14 cellular contexts compared by ENCODE assay signal in the genomic region with DNA sequence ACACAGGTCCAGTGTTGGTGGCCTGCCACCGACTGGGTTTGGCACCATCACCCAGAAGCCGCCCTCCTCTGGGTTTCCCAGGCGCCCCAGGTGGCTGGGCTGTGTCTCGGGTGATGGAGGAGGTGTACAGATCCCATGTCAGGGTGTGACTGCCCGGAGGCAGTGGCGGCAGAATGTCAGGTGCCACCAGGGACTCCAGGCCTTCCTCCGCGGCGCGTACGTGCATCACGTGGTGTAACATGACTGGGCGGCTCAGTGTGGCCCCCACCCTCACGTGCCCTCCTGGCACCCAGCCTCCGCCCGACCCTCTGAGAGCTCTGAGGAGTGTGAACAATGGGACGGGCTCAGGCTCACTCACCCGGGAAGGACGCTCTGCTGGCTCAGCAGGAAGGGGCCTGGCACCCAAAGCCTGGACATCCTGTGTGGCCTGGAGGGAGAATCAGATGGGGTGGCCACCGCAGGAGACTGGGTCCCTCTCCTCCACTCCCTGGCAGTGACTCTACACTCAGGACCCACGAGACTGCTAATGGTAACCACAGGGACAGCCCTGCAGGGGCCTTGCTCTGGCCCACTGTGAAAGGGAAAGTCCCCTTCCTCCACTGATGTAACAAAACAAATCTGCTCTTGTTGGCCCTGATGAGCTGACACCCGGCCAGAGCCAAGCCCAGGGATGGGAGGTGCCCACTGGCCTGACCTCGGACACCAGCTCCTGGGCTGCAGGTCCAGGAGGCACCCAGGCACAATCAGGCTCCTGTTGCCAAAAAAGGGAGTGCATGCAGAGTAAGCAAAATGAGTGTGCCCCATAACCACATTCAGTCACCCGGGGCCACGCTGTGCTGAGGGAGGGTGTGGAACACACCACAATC.
DNase-seq lines count a peak whose midpoint lies in the region; ATAC-seq, FAIRE-seq and TF ChIP-seq lines count a peak whose summit lies in the region.
"Had no signal": no experiment of that assay in that cellular context is flagged by ENCODE, and none has a peak within 500 bp of the region (broad histone marks: within the 10 kb centered on the region; RNA-seq: fewer than 3 reads in every experiment).

No MANE protein-coding gene starts in this region.

- H3K36me3 ChIP-seq in MG63 (no peaks in the 10 kb centered on the region), astrocyte (ENCODE audit: insufficient read depth, low read length) (no peaks in the 10 kb centered on the region)

- FAIRE-seq in astrocyte (lab: Jason Lieb, UNC): no peak

- H3K27ac Mint-ChIP-seq in Calu3 (ENCODE audit: unreplicated experiment) (peak overlapping the region; percentile 34), astrocyte (ENCODE audit: unreplicated experiment) (peak overlapping the region; percentile 34)
- no peak overlapping the region for H3K27ac Mint-ChIP-seq in natural killer cell treated with Interleukin-12 subunit alpha and Interleukin-12 subunit beta and Interleukin-15 and Interleukin-18, amount 100 ng/mL, for 72 hours
- H3K27ac Mint-ChIP-seq: CD4-positive, alpha-beta T cell; effector memory CD8-positive, alpha-beta T cell had no signal

- H3K36me3 Mint-ChIP-seq in Calu3 (ENCODE audit: insufficient read depth, unreplicated experiment) (peaks cover 5% of the 10 kb centered on the region), astrocyte (ENCODE audit: low read depth, unreplicated experiment) (peaks cover 4% of the 10 kb centered on the region)
- H3K36me3 Mint-ChIP-seq in natural killer cell treated with Interleukin-12 subunit alpha and Interleukin-12 subunit beta and Interleukin-15 and Interleukin-18, amount 100 ng/mL, for 72 hours: no peaks in the 10 kb centered on the region

- H2AFZ ChIP-seq in astrocyte (ENCODE audit: low read depth, low read length): no peak overlapping the region

- H3K4me1 Mint-ChIP-seq in Calu3 (ENCODE audit: low read depth, unreplicated experiment): peaks cover 40% of the 10 kb centered on the region
- peaks cover 5% of the 10 kb centered on the region for H3K4me1 Mint-ChIP-seq in astrocyte (ENCODE audit: low read depth, unreplicated experiment)
- H3K4me1 Mint-ChIP-seq in natural killer cell treated with Interleukin-12 subunit alpha and Interleukin-12 subunit beta and Interleukin-15 and Interleukin-18, amount 100 ng/mL, for 72 hours (ENCODE audit: low read depth in 2 of 2): peaks cover 0 to 12% of the 10 kb centered on the region in 2 donors

- no TSS peak for BruUV-seq in Calu3 (replicated peaks; lab: Mats Ljungman, UMichigan)

- H4K20me1 ChIP-seq in astrocyte (ENCODE audit: insufficient read depth, low read length): no peaks in the 10 kb centered on the region

- no peak for TF ChIP-seq CTCF in Calu3 (IDR thresholded peaks at IDR 0.05; ENCODE audit: unreplicated experiment)
- TF ChIP-seq CTCF in astrocyte (IDR thresholded peaks at IDR 0.05; ENCODE audit: insufficient read depth, low read depth, low read length): no peak
- TF ChIP-seq CTCF in foreskin fibroblast (IDR thresholded peaks at IDR 0.05; ENCODE audit: low read depth, low read length): no peak

- H3K9me3 ChIP-seq in MG63 (no peaks in the 10 kb centered on the region), astrocyte (ENCODE audit: insufficient read depth, low read depth, low read length) (no peaks in the 10 kb centered on the region)

- no peak overlapping the region for H3K27ac ChIP-seq in astrocyte (ENCODE audit: low read depth, low read length)

- H3K27me3 ChIP-seq in MG63: no peaks in the 10 kb centered on the region
- H3K27me3 ChIP-seq in astrocyte (ENCODE audit: insufficient read depth, low read length): no peaks in the 10 kb centered on the region

- H3K4me2 ChIP-seq in astrocyte (ENCODE audit: low read length): no peak overlapping the region

- intact Hi-C loops in Calu3 (cut with micrococcal nuclease; ENCODE audit: unreplicated experiment): no loop called here

- H3K9me3 Mint-ChIP-seq in Calu3 (ENCODE audit: low read depth, unreplicated experiment) (no peaks in the 10 kb centered on the region), astrocyte (ENCODE audit: unreplicated experiment) (no peaks in the 10 kb centered on the region)
- H3K9me3 Mint-ChIP-seq in natural killer cell treated with Interleukin-12 subunit alpha and Interleukin-12 subunit beta and Interleukin-15 and Interleukin-18, amount 100 ng/mL, for 72 hours: no peaks in the 10 kb centered on the region
- H3K9me3 Mint-ChIP-seq: CD4-positive, alpha-beta T cell; effector memory CD8-positive, alpha-beta T cell had no signal

- ATAC-seq in natural killer cell treated with Interleukin-12 subunit alpha and Interleukin-12 subunit beta and Interleukin-15 and Interleukin-18, amount 100 ng/mL, for 72 hours: peak; percentile 53 to 71
- no peak for ATAC-seq in GM21619 (IDR thresholded peaks at IDR 0.05; ENCODE audit: unreplicated experiment)
- ATAC-seq: effector memory CD8-positive, alpha-beta T cell had no signal

- CTCF ChIA-PET in Calu3 (lab: Charles Lee): no interaction called here

- no peaks in the 10 kb centered on the region for H3K79me2 ChIP-seq in astrocyte (ENCODE audit: insufficient read depth, low read length)

- H3K9ac ChIP-seq in astrocyte (ENCODE audit: low read length): no peak overlapping the region

- H3K4me1 ChIP-seq in astrocyte (ENCODE audit: insufficient read depth, low read length): peaks cover 5% of the 10 kb centered on the region

- H3K4me3 ChIP-seq in MG63 (no peak overlapping the region), astrocyte (ENCODE audit: insufficient read depth, low read depth, low read length) (no peak overlapping the region), foreskin fibroblast (ENCODE audit: low read depth in 1 of 2, low read length in 2 of 2) (no peak overlapping the region)

- DNase-seq in Calu3 (no peak), MG63 (peak; percentile 14), astrocyte (ENCODE audit: low read depth) (no peak), NCI-H82 (lab: John Stamatoyannopoulos, UW) (no peak), NCI-H2227 (lab: John Stamatoyannopoulos, UW; ENCODE audit: unreplicated experiment) (no peak), foreskin fibroblast (no peak)
- no peak for DNase-seq in natural killer cell treated with Interleukin-12 subunit alpha and Interleukin-12 subunit beta and Interleukin-15 and Interleukin-18, amount 100 ng/mL, for 72 hours (ENCODE audit: low spot score)
- DNase-seq: activated CD4-positive, alpha-beta T cell treated with anti-CD3 and anti-CD28 coated beads, Interleukin-2, amount 50 U/mL, for 4 hours; CD4-positive, alpha-beta T cell; effector memory CD8-positive, alpha-beta T cell; hippocampal formation; NCI-H1694; stimulated activated CD4-positive, alpha-beta T cell treated with anti-CD3 and anti-CD28 coated beads, Interleukin-12 subunit alpha, Interleukin-12 subunit beta, amount 100 ng/mL, for 4 hours had no signal

- H3K4me3 Mint-ChIP-seq in Calu3 (ENCODE audit: low read depth, unreplicated experiment) (no peak overlapping the region), astrocyte (ENCODE audit: unreplicated experiment) (no peak overlapping the region)
- no peak overlapping the region for H3K4me3 Mint-ChIP-seq in natural killer cell treated with Interleukin-12 subunit alpha and Interleukin-12 subunit beta and Interleukin-15 and Interleukin-18, amount 100 ng/mL, for 72 hours
- H3K4me3 Mint-ChIP-seq: CD4-positive, alpha-beta T cell; effector memory CD8-positive, alpha-beta T cell had no signal

- H3K27me3 Mint-ChIP-seq in Calu3 (ENCODE audit: unreplicated experiment): no peaks in the 10 kb centered on the region
- peaks cover 11% of the 10 kb centered on the region for H3K27me3 Mint-ChIP-seq in astrocyte (ENCODE audit: low read depth, unreplicated experiment)
- H3K27me3 Mint-ChIP-seq in natural killer cell treated with Interleukin-12 subunit alpha and Interleukin-12 subunit beta and Interleukin-15 and Interleukin-18, amount 100 ng/mL, for 72 hours: no peaks in the 10 kb centered on the region
- H3K27me3 Mint-ChIP-seq: CD4-positive, alpha-beta T cell; effector memory CD8-positive, alpha-beta T cell had no signal

Comparison
In these comparisons a context has a peak if more than half of its experiments do, and no peak if none do; other contexts are left out.
1. H3K27ac Mint-ChIP-seq: peak in Calu3 (single experiment) and astrocyte (single experiment); none in natural killer cell treated with Interleukin-12 subunit alpha and Interleukin-12 subunit beta and Interleukin-15 and Interleukin-18, amount 100 ng/mL, for 72 hours (0 of 2).